26 cellular contexts compared by ENCODE assay signal in the genomic region with DNA sequence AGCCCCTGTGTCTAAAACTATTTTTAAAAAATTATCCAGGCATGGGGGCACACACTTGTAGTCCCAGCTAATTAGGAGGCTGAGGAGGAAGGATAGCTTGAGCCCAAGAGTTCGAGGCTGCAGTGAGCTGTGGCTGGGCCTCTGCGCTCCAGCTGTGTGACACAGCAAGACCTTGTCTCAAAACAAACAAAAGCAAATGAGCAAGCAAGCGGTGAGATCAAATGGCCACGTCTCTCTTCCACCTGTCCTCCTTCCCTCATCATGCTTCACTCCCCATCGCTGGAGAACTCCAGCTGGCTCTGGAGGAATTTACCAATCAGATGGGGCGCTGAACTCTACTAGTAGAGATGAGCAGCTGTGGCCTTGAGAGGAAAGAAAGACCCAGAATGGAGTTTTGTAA. TPM values are rescaled to one million over a fixed set of nuclear protein-coding genes. Genes with fewer than 3 reads are reported as not detected.
"Had no signal": no experiment of that assay in that cellular context is flagged by ENCODE, and none has a peak within 500 bp of the region (broad histone marks: within the 10 kb centered on the region; RNA-seq: fewer than 3 reads in every experiment).

No MANE protein-coding gene starts in this region.

- H3K4me1 ChIP-seq: breast epithelium, left ventricle myocardium inferior, psoas muscle, right atrium auricular region, tibial artery had no signal

- H3K9me3 ChIP-seq: breast epithelium, left ventricle myocardium inferior, neutrophil, ovary, psoas muscle, right atrium auricular region, tibial artery had no signal

- H3K4me3 ChIP-seq: breast epithelium, dorsolateral prefrontal cortex, hepatocyte, left ventricle myocardium inferior, ovary, psoas muscle, right atrium auricular region, tibial artery had no signal

- ATAC-seq: effector memory CD8-positive, alpha-beta T cell; esophagus mucosa; psoas muscle had no signal

- H3K4me2 ChIP-seq: hepatocyte had no signal

- H3K27ac ChIP-seq: breast epithelium, dorsolateral prefrontal cortex, hepatocyte, left ventricle myocardium inferior, neutrophil, ovary, psoas muscle, right atrium auricular region, tibial artery had no signal

- H3K27me3 ChIP-seq: breast epithelium, hepatocyte, ovary, right atrium auricular region had no signal

- FAIRE-seq: colon, endothelial cell of umbilical vein had no signal

- H3K36me3 ChIP-seq: breast epithelium, left ventricle myocardium inferior, neutrophil, ovary, right atrium auricular region, tibial artery had no signal

- DNase-seq: activated B cell treated with CpG ODN at 0.5 μM for 24 hours; activated CD4-positive, alpha-beta T cell treated with anti-CD3 and anti-CD28 coated beads for 4 hours; activated CD4-positive, alpha-beta T cell treated with anti-CD3 and anti-CD28 coated beads, Interleukin-2, amount 50 U/mL, for 48 hours; activated naive CD4-positive, alpha-beta T cell treated with Interleukin-2 at 50 U/mL for 16 hours; activated naive CD8-positive, alpha-beta T cell treated with anti-CD3 and anti-CD28 coated beads for 36 hours; activated T-cell treated with anti-CD3 and anti-CD28 coated beads, Interleukin-2, amount 50 U/mL, for 48 hours; amniotic stem cell; dorsolateral prefrontal cortex; effector memory CD8-positive, alpha-beta T cell; foreskin melanocyte; immature natural killer cell; left ventricle myocardium inferior; mammary epithelial cell; psoas muscle; stimulated activated CD4-positive, alpha-beta T cell treated with anti-CD3 and anti-CD28 coated beads, Interleukin-1b, Interleukin-23, amount 100 ng/mL, for 48 hours; tibial artery had no signal

RNA-seq across cellular contexts. Expression of a gene that starts 14.0 kb away (rescaled TPM):
- total RNA-seq: activated B cell treated with CpG ODN at 0.5 μM for 24 hours; activated naive CD8-positive, alpha-beta T cell treated with anti-CD3 and anti-CD28 coated beads for 36 hours; breast epithelium; endothelial cell of umbilical vein; esophagus mucosa; left ventricle myocardium inferior; mammary epithelial cell; mesothelial cell of epicardium; psoas muscle; skeletal muscle tissue had no signal

RNA-seq across cellular contexts. Expression of a gene that starts 16.2 kb away (rescaled TPM):
- total RNA-seq: activated B cell treated with CpG ODN at 0.5 μM for 24 hours; activated naive CD8-positive, alpha-beta T cell treated with anti-CD3 and anti-CD28 coated beads for 36 hours; breast epithelium; esophagus mucosa; left ventricle myocardium inferior; mammary epithelial cell; psoas muscle; right atrium auricular region; skeletal muscle tissue had no signal

RNA-seq across cellular contexts. Expression of a gene that starts 33.7 kb away (rescaled TPM):
- total RNA-seq: activated B cell treated with CpG ODN at 0.5 μM for 24 hours, endothelial cell of umbilical vein, esophagus mucosa, left ventricle myocardium inferior, psoas muscle, right atrium auricular region, skeletal muscle tissue had no signal
